9 cellular contexts compared by ENCODE assay signal in the genomic region with DNA sequence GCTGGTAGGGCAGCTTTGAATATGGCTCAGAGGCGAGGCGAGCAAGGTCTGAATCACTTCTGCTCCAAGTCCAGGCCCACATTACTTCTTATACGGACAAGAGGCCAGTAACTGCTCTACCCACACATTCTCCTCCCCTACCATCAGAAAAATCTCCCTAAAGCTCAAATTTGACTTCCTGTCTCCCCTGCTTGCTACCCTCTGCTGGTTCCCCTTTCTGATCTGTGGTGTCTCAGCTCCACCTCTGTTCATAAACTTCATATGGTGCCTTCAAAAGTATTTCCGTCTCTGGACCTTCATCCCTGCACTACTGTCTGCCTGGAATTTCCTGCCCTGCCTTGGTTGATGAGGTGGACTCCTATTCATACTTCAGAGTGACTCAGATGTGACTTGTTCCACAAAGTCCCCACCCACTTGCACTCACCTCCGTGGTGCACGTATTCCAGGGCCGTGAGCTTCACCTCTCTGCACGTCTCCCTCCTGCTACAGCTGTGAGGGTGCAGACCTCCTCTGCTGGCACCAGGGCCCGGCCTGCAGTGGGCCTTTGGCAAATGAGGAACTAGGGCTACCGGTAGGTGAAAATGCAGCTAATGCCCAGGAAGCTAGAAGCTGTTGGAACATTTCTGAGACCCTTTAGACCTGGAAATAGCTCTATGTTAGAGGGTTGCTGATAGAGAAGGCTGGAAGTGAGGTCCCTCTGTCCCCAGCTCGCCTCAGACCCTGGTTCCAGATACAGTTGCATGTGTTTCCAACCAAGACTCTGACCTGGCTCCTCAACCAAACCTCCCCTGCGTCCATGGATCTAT. TPM values are rescaled to one million over a fixed set of nuclear protein-coding genes. Genes with fewer than 3 reads are reported as not detected.
DNase-seq lines count a peak whose midpoint lies in the region; ATAC-seq and TF ChIP-seq lines count a peak whose summit lies in the region.
"Had no signal": no experiment of that assay in that cellular context is flagged by ENCODE, and none has a peak within 500 bp of the region (broad histone marks: within the 10 kb centered on the region; RNA-seq: fewer than 3 reads in every experiment).

No MANE protein-coding gene starts in this region.

- H3F3A ChIP-seq in MM.1S (ENCODE audit: insufficient read depth, low read length), result peaks cover 3% of the 10 kb centered on the region; the same call in 1 of the 2 replicates

- no peaks in the 10 kb centered on the region for H3K27me3 Mint-ChIP-seq in activated CD8-positive, alpha-beta T cell treated with anti-CD3 and anti-CD28 coated beads, Interleukin-2, amount 10 ng/mL, durations not matched to agents 7 days and 5 days (ENCODE audit: low read depth)

- H4K20me1 ChIP-seq in MM.1S (ENCODE audit: insufficient read depth, low read length), result no peaks in the 10 kb centered on the region

- in situ Hi-C loops in GM13977 (cut with MboI; ENCODE audit: low pct_unique_long_range_greater_than_20kb, low sequenced_read_pairs, unreplicated experiment), result no loop called here

- peaks cover 31% of the 10 kb centered on the region for H3K36me3 Mint-ChIP-seq in activated CD8-positive, alpha-beta T cell treated with anti-CD3 and anti-CD28 coated beads, Interleukin-2, amount 10 ng/mL, durations not matched to agents 7 days and 5 days (ENCODE audit: low read depth)

- ATAC-seq in HG02610 (IDR thresholded peaks at IDR 0.05; ENCODE audit: unreplicated experiment), result peak; percentile 75
- peak; percentile 93 for ATAC-seq in activated CD8-positive, alpha-beta T cell treated with anti-CD3 and anti-CD28 coated beads, Interleukin-2, amount 10 ng/mL, durations not matched to agents 7 days and 5 days

- POLR2A ChIA-PET in activated CD8-positive, alpha-beta T cell treated with anti-CD3 and anti-CD28 coated beads, Interleukin-2, amount 10 ng/mL, durations not matched to agents 7 days and 5 days (lab: Charles Lee), result interaction anchor here (0.6 to 5.7 kb wide), 15 partner anchors 10 to 381 kb away, joined by 3 to 106 read pairs (median 4); a partner anchor contains a TSS

- H3K79me2 ChIP-seq in MM.1S (ENCODE audit: low read length), result no peaks in the 10 kb centered on the region

- H3K4me1 ChIP-seq in MM.1S (ENCODE audit: low read length), result peaks cover 14% of the 10 kb centered on the region
- H3K4me1 ChIP-seq in BE2C, result no peaks in the 10 kb centered on the region

- DNase-seq in GM13977 (ENCODE audit: low spot score), result peak; percentile 80
- DNase-seq in NAMALWA (ENCODE audit: low spot score), result peak; percentile 77
- DNase-seq in activated CD8-positive, alpha-beta T cell treated with anti-CD3 and anti-CD28 coated beads, Interleukin-2, amount 10 ng/mL, durations not matched to agents 7 days and 5 days, result peak; percentile 77
- peak; percentile 67 for DNase-seq in fibroblast of the aortic adventitia (ENCODE audit: low read depth)
- peak in 2 of 3 donors; percentile 35 to 50 for DNase-seq in stimulated activated CD4-positive, alpha-beta T cell treated with anti-CD3 and anti-CD28 coated beads, TNF-alpha, amount 100 ng/mL, for 1 hour (ENCODE audit: low read depth in 3 of 3, low spot score in 1 of 3)
- DNase-seq in MM.1S, result no peak
- no peak for DNase-seq in BE2C

- H3K9me3 Mint-ChIP-seq in activated CD8-positive, alpha-beta T cell treated with anti-CD3 and anti-CD28 coated beads, Interleukin-2, amount 10 ng/mL, durations not matched to agents 7 days and 5 days (ENCODE audit: insufficient read depth), result no peaks in the 10 kb centered on the region

- no peaks in the 10 kb centered on the region for H3K9me2 ChIP-seq in MM.1S (replicated peaks; ENCODE audit: insufficient read depth, low read length)

- H3K36me3 ChIP-seq in MM.1S (replicated peaks; ENCODE audit: insufficient read depth, low read length) (no peaks in the 10 kb centered on the region), BE2C (no peaks in the 10 kb centered on the region)
- H3K36me3 ChIP-seq: cardiac muscle cell had no signal

- peaks cover 48% of the 10 kb centered on the region for H3K4me1 Mint-ChIP-seq in activated CD8-positive, alpha-beta T cell treated with anti-CD3 and anti-CD28 coated beads, Interleukin-2, amount 10 ng/mL, durations not matched to agents 7 days and 5 days (ENCODE audit: low read depth)

- H3K4me3 ChIP-seq in fibroblast of the aortic adventitia (ENCODE audit: low read depth, low read length), result no peak overlapping the region
- no peak overlapping the region for H3K4me3 ChIP-seq in MM.1S (ENCODE audit: low read length)
- no peak overlapping the region for H3K4me3 ChIP-seq in BE2C (ENCODE audit: low read depth, low read length)
- H3K4me3 ChIP-seq: cardiac muscle cell had no signal

- H3K9me3 ChIP-seq in MM.1S (replicated peaks; ENCODE audit: insufficient read depth, low read length), result no peaks in the 10 kb centered on the region
- H3K9me3 ChIP-seq in BE2C, result no peaks in the 10 kb centered on the region

- TF ChIP-seq CTCF in GM13977 (IDR thresholded peaks at IDR 0.05; ENCODE audit: extremely low read depth, insufficient read depth, missing control alignments), result peak; percentile 23
- no peak for TF ChIP-seq CTCF in fibroblast of the aortic adventitia (IDR thresholded peaks at IDR 0.05; ENCODE audit: insufficient read depth, low read length)
- no peak for TF ChIP-seq CTCF in MM.1S (IDR thresholded peaks at IDR 0.05; ENCODE audit: low read length)
- no peak for TF ChIP-seq CTCF in BE2C (IDR thresholded peaks at IDR 0.05; ENCODE audit: low read depth, low read length)

- H3K27me3 ChIP-seq in MM.1S (replicated peaks; ENCODE audit: insufficient read depth, low read length) (no peaks in the 10 kb centered on the region), BE2C (no peaks in the 10 kb centered on the region)
- H3K27me3 ChIP-seq: cardiac muscle cell had no signal

- H3K27ac Mint-ChIP-seq in activated CD8-positive, alpha-beta T cell treated with anti-CD3 and anti-CD28 coated beads, Interleukin-2, amount 10 ng/mL, durations not matched to agents 7 days and 5 days, result peak overlapping the region; percentile 89

- CTCF ChIA-PET in activated CD8-positive, alpha-beta T cell treated with anti-CD3 and anti-CD28 coated beads, Interleukin-2, amount 10 ng/mL, durations not matched to agents 7 days and 5 days (lab: Charles Lee), result interaction anchor here (0.6 to 16.4 kb wide), 25 partner anchors 8 to 354 kb away, joined by 3 to 270 read pairs (median 5); a partner anchor contains a TSS

- no peak overlapping the region for H3K27ac ChIP-seq in MM.1S (ENCODE audit: low read length)
- H3K27ac ChIP-seq: cardiac muscle cell had no signal

- H3K9ac ChIP-seq in MM.1S (ENCODE audit: low read length), result no peak overlapping the region

- no peak overlapping the region for H2AFZ ChIP-seq in MM.1S (ENCODE audit: low read length)

- H3K4me2 ChIP-seq in MM.1S (ENCODE audit: low read depth, low read length), result no peak overlapping the region

- peak overlapping the region; percentile 47 for H3K4me3 Mint-ChIP-seq in activated CD8-positive, alpha-beta T cell treated with anti-CD3 and anti-CD28 coated beads, Interleukin-2, amount 10 ng/mL, durations not matched to agents 7 days and 5 days

RNA-seq across cellular contexts. Expression of a gene that starts 24.6 kb away (rescaled TPM):
- 10 to 100 TPM; 88.9 to 92.5 TPM for total RNA-seq in activated CD8-positive, alpha-beta T cell treated with anti-CD3 and anti-CD28 coated beads, Interleukin-2, amount 10 ng/mL, durations not matched to agents 7 days and 5 days
- total RNA-seq in fibroblast of the aortic adventitia (ENCODE audit: low replicate concordance), result 28.5 and 64.5 TPM in 2 replicates
- 28.0 TPM for polyA plus RNA-seq in BE2C (2012; ENCODE audit: insufficient read depth, insufficient read length, low read depth)

RNA-seq across cellular contexts. Expression of a gene that starts 41.0 kb away (rescaled TPM):
- total RNA-seq in activated CD8-positive, alpha-beta T cell treated with anti-CD3 and anti-CD28 coated beads, Interleukin-2, amount 10 ng/mL, durations not matched to agents 7 days and 5 days, result 1,000 to 10,000 TPM; 4,520 to 4,885 TPM
- 3,849 and 4,291 TPM in 2 replicates for total RNA-seq in fibroblast of the aortic adventitia (ENCODE audit: low replicate concordance)
- 925 TPM for polyA plus RNA-seq in BE2C (2012; ENCODE audit: insufficient read depth, insufficient read length, low read depth)

Comparison
In these comparisons a context has a peak if more than half of its experiments do, and no peak if none do; other contexts are left out.
1. DNase-seq: peak in GM13977 (single experiment), NAMALWA (single experiment), activated CD8-positive, alpha-beta T cell treated with anti-CD3 and anti-CD28 coated beads, Interleukin-2, amount 10 ng/mL, durations not matched to agents 7 days and 5 days (single experiment), fibroblast of the aortic adventitia (single experiment) and stimulated activated CD4-positive, alpha-beta T cell treated with anti-CD3 and anti-CD28 coated beads, TNF-alpha, amount 100 ng/mL, for 1 hour (2 of 3); none in MM.1S (single experiment) and BE2C (single experiment).